Comparison of ENCODE assay signal across 1 cellular context in the genomic region with DNA sequence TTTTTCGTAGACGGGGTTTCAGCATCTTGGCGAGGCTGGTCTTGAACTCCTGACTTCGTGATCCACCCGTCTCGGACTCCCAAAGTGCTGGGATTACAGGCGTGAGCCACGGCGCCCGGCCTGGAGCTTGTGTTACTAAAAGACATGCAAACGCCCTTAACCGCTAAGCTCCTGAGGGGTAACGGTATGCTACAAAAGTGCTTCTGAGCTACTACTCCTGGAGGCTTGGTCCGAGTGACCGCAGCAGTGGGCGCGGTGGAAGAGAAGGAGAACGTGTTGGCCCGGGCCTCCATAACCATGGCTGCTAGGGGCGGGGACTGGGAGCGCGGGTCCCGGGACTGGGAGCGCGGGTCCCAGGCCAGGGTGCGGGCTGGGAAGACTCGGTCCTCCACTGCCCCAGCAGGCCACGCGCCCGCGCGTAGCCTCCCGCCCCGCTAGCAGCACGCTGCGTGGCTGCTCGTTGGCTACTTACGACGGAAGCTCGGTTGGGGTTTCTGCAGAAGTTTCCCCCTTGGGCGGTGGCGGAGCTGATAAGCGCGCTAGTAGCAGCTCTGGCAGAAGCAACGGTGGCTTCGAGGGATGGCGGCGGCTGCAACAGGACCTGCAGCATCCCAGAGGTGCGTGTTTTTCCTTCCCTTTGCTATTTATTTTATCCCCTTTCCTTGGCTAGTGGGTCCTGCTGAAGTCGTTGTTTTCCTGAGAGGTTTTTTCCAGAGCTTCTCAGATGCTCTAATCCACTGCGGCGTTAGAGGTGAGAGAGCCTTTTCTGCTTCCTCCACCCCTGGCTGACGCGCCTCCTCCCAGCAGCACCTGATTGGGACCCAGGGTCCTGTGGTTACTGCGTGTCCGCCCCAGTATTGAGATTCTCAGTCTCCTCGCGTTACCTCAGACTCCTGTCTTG.
A peak's percentile ranks its signal among the peaks of the same experiment; 100 is the strongest.
TF ChIP-seq lines count a peak whose summit lies in the region.

No MANE protein-coding gene starts in this region.

TF ChIP-seq in K562, 482 proteins besides CTCF, POLR2A, EP300 and RAD21 (continued from another document and continues in another):
- TF ChIP-seq TSHZ1 (CRISPR knock-in tag; IDR thresholded peaks at IDR 0.05) (no peak), ERF (CRISPR knock-in tag; IDR thresholded peaks at IDR 0.05) (no peak), ZFP1 (CRISPR knock-in tag; IDR thresholded peaks at IDR 0.05) (no peak), ZNF583 (CRISPR knock-in tag; IDR thresholded peaks at IDR 0.05) (0 out of 2 replicates have a peak, but pooled peaks have one; percentile 28), CREB3 (tag; conservative IDR thresholded peaks at IDR 0.05; ENCODE audit: low read depth) (peak; percentile 18; the same call in 1 of the 2 replicates), ZNF445 (CRISPR knock-in tag; IDR thresholded peaks at IDR 0.05; ENCODE audit: low read depth) (no peak), ZNF586 (CRISPR knock-in tag; conservative IDR thresholded peaks at IDR 0.05) (no peak), ZHX1 (conservative IDR thresholded peaks at IDR 0.05; ENCODE audit: low read length) (peak; percentile 16; the same call in 1 of the 2 replicates), ZNF592 (IDR thresholded peaks at IDR 0.05) (peak; percentile 85), IRF1 (CRISPR knock-in tag; IDR thresholded peaks at IDR 0.05; ENCODE audit: borderline replicate concordance) (no peak), E2F3 (CRISPR knock-in tag; IDR thresholded peaks at IDR 0.05) (0 out of 2 replicates have a peak, but pooled peaks have one; percentile 62), CTCFL (IDR thresholded peaks at IDR 0.05; ENCODE audit: borderline replicate concordance, insufficient read depth, low read depth, low read length, poor library complexity, severe bottlenecking) (no peak), ZNF695 (CRISPR knock-in tag; IDR thresholded peaks at IDR 0.05) (no peak), ZNF830 (CRISPR knock-in tag; IDR thresholded peaks at IDR 0.05) (no peak), CHD4 (IDR thresholded peaks at IDR 0.05; ENCODE audit: insufficient read depth, insufficient replicate concordance, low read depth, low read length, poor library complexity, severe bottlenecking) (no peak)
- TF ChIP-seq, protein P1, sequence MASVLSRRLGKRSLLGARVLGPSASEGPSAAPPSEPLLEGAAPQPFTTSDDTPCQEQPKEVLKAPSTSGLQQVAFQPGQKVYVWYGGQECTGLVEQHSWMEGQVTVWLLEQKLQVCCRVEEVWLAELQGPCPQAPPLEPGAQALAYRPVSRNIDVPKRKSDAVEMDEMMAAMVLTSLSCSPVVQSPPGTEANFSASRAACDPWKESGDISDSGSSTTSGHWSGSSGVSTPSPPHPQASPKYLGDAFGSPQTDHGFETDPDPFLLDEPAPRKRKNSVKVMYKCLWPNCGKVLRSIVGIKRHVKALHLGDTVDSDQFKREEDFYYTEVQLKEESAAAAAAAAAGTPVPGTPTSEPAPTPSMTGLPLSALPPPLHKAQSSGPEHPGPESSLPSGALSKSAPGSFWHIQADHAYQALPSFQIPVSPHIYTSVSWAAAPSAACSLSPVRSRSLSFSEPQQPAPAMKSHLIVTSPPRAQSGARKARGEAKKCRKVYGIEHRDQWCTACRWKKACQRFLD (CRISPR knock-in tag; IDR thresholded peaks at IDR 0.05), result no peak
- TF ChIP-seq, protein P2, sequence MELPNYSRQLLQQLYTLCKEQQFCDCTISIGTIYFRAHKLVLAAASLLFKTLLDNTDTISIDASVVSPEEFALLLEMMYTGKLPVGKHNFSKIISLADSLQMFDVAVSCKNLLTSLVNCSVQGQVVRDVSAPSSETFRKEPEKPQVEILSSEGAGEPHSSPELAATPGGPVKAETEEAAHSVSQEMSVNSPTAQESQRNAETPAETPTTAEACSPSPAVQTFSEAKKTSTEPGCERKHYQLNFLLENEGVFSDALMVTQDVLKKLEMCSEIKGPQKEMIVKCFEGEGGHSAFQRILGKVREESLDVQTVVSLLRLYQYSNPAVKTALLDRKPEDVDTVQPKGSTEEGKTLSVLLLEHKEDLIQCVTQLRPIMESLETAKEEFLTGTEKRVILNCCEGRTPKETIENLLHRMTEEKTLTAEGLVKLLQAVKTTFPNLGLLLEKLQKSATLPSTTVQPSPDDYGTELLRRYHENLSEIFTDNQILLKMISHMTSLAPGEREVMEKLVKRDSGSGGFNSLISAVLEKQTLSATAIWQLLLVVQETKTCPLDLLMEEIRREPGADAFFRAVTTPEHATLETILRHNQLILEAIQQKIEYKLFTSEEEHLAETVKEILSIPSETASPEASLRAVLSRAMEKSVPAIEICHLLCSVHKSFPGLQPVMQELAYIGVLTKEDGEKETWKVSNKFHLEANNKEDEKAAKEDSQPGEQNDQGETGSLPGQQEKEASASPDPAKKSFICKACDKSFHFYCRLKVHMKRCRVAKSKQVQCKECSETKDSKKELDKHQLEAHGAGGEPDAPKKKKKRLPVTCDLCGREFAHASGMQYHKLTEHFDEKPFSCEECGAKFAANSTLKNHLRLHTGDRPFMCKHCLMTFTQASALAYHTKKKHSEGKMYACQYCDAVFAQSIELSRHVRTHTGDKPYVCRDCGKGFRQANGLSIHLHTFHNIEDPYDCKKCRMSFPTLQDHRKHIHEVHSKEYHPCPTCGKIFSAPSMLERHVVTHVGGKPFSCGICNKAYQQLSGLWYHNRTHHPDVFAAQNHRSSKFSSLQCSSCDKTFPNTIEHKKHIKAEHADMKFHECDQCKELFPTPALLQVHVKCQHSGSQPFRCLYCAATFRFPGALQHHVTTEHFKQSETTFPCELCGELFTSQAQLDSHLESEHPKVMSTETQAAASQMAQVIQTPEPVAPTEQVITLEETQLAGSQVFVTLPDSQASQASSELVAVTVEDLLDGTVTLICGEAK (IDR thresholded peaks at IDR 0.05), result peak; percentile 76
- TF ChIP-seq, protein P2 (CRISPR knock-in tag; IDR thresholded peaks at IDR 0.05), result no peak
